ENCODE assay signal across 20 cellular contexts in the genomic region with DNA sequence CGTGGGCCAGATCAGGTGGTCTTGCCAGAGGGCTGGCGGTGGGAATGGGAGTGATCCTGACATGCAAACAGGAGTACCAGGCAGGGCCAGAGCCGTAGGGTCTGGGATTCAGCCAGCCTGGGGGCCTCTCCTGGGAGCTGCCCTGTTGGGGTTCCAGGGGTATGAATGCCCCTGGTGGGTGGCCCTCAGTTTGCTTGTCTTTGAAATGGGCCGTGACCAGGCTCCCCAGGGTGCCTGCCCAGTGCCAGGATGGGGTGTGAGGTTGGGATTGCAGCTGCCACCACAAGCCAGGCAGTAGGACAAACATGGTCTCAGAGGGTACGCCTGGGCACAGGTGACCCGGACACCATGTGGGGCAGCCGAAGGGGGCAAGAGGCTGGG.
"Had no signal": no experiment of that assay in that cellular context is flagged by ENCODE, and none has a peak within 500 bp of the region (broad histone marks: within the 10 kb centered on the region; RNA-seq: fewer than 3 reads in every experiment).

No MANE protein-coding gene starts in this region.

- FAIRE-seq: colon, keratinocyte, small intestine, urothelium cell line had no signal

- ATAC-seq: effector memory CD8-positive, alpha-beta T cell; gastrocnemius medialis; left colon; natural killer cell; psoas muscle had no signal

- H3K4me1 ChIP-seq: esophagus muscularis mucosa, gastrocnemius medialis, parathyroid adenoma, psoas muscle, suprapubic skin, thyroid gland had no signal

- H3K27me3 ChIP-seq: thyroid gland had no signal

- H3K4me3 ChIP-seq: esophagus muscularis mucosa, gastrocnemius medialis, psoas muscle, suprapubic skin, thyroid gland had no signal

- DNase-seq: effector memory CD8-positive, alpha-beta T cell; gastrocnemius medialis; immature natural killer cell; mammary epithelial cell; natural killer cell; nucleus accumbens; retina; small intestine; stimulated activated CD4-positive, alpha-beta T cell treated with anti-CD3 and anti-CD28 coated beads, Interleukin-12 subunit alpha, Interleukin-12 subunit beta, amount 100 ng/mL, for 4 hours; stimulated activated naive CD4-positive, alpha-beta T cell treated with Interleukin-2 at 50 U/mL for 16 hours; thyroid gland had no signal

- H2AFZ ChIP-seq: parathyroid adenoma had no signal

- H3K36me3 ChIP-seq: esophagus muscularis mucosa, gastrocnemius medialis, suprapubic skin, thyroid gland had no signal

- H3K27ac ChIP-seq: epithelial cell of prostate, esophagus muscularis mucosa, gastrocnemius medialis, parathyroid adenoma, psoas muscle, suprapubic skin, thyroid gland had no signal

- H3K9ac ChIP-seq: parathyroid adenoma had no signal

- H3K9me3 ChIP-seq: gastrocnemius medialis, psoas muscle, suprapubic skin, thyroid gland had no signal

- H3K79me2 ChIP-seq: parathyroid adenoma had no signal
